In the genomic region with DNA sequence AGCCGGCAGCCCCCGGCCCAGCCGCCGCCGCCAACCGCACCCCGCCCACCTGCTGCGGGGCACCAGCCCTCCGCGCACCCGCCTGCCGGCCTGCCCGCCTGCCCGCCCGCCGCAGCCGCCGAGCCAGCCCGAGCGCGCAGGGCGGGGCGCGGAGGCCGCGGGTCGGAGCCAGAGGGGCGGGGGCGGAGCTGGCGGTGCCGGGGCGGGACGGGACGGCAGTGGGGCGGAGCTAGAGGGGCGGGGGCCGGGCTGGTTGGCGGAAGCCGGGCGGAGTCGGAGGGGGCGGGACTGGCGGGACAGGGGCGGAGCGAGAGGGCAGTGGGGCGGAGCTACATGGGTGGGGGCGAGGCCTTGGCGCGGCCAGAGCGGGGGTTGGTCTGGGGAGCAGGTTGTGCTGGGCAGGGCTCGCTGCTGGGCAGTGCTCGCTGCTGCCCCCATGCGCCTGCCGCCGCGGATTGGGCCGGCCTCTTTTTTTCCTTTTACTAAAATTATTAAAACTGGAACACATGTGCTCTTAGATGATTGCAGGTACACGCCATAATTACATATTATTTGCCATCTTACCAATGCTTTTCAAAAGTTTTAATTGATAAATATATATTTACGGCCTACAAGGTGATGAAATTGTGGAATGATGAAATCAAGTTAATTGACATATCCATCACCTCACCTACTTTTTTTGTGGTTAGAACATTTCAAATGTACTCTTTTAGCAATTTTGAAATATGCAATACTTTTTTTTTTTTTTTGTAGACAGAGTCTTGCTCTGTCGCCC, we compare ENCODE assay signal across 8 cellular contexts. TPM values are rescaled to one million over a fixed set of nuclear protein-coding genes. Genes with fewer than 3 reads are reported as not detected.
DNase-seq lines count a peak whose midpoint lies in the region; ATAC-seq and TF ChIP-seq lines count a peak whose summit lies in the region.

Gene SH3GLB2 (minus strand): TSS at position 140 of the 775 bp plus-strand sequence. CDS start 177 bp downstream, outside the sequence.

- H3K27me3 ChIP-seq in SU-DHL-6 (ENCODE audit: low read length) (no peaks in the 10 kb centered on the region), parathyroid adenoma (ENCODE audit: control insufficient read depth, insufficient read depth, low read length) (no peaks in the 10 kb centered on the region), tibial artery (no peaks in the 10 kb centered on the region)

- H3K9me3 Mint-ChIP-seq in activated naive CD8-positive, alpha-beta T cell treated with anti-CD3 and anti-CD28 coated beads, Interleukin-2, amount 10 ng/mL, durations not matched to agents 7 days and 5 days = no peaks in the 10 kb centered on the region

- H3K4me3 ChIP-seq in SU-DHL-6 (ENCODE audit: insufficient read depth, low read length, poor library complexity, severe bottlenecking) = peak within 1 kb of the TSS; percentile 64
- peak within 1 kb of the TSS; percentile 69 for H3K4me3 ChIP-seq in parathyroid adenoma (ENCODE audit: low read depth, low read length)
- peak within 1 kb of the TSS; percentile 87 to 89 for H3K4me3 ChIP-seq in tibial artery

- TF ChIP-seq CTCF in GM10248 (IDR thresholded peaks at IDR 0.05; ENCODE audit: control extremely low read depth, extremely low read depth, low read depth, missing control alignments) = peak; percentile 85
- TF ChIP-seq CTCF in SU-DHL-6 (IDR thresholded peaks at IDR 0.05; ENCODE audit: insufficient read depth, low read length, poor library complexity, severe bottlenecking) = peak; percentile 77
- TF ChIP-seq CTCF in parathyroid adenoma (IDR thresholded peaks at IDR 0.05) = peak; percentile 69
- TF ChIP-seq CTCF in tibial artery (IDR thresholded peaks at IDR 0.05) = peak; percentile 69 to 91

- DNase-seq in GM10248 (ENCODE audit: extremely low spot score) (peak; percentile 99), NCI-H1092 (lab: John Stamatoyannopoulos, UW) (peak; percentile 73), Right ventricle myocardium inferior (ENCODE audit: missing footprints) (peak; percentile 97), tibial artery (peak; percentile 91 to 98)
- DNase-seq in activated naive CD8-positive, alpha-beta T cell treated with anti-CD3 and anti-CD28 coated beads, Interleukin-2, amount 10 ng/mL, durations not matched to agents 7 days and 5 days = peak; percentile 95

- H3K4me1 Mint-ChIP-seq in activated naive CD8-positive, alpha-beta T cell treated with anti-CD3 and anti-CD28 coated beads, Interleukin-2, amount 10 ng/mL, durations not matched to agents 7 days and 5 days = peaks cover 16% of the 10 kb centered on the region

- intact Hi-C loops in Right ventricle myocardium inferior (cut with DNase I) = no loop called here
- intact Hi-C loops in tibial artery (cut with DNase I; ENCODE audit: low total_unique reads) = loop anchor here (10.0 kb wide), 1 partner anchor 174 kb away; no protein-coding TSS in a partner anchor

- no peaks in the 10 kb centered on the region for H3K9me2 ChIP-seq in SU-DHL-6 (replicated peaks; ENCODE audit: insufficient read depth, low read length)

- no peaks in the 10 kb centered on the region for H4K20me1 ChIP-seq in SU-DHL-6 (ENCODE audit: low read depth, low read length)

- CTCF ChIA-PET in GM10248 (lab: Yijun Ruan, JAX) = interaction anchor here (0.6 to 1.3 kb wide), 25 partner anchors 9 to 291 kb away, joined by 3 to 20 read pairs (median 3); partner anchors contain the start of gene DOLPP1

- H3K27ac ChIP-seq in SU-DHL-6 (ENCODE audit: low read depth, low read length) (peak within 1 kb of the TSS; percentile 37), parathyroid adenoma (peak within 1 kb of the TSS; percentile 92), tibial artery (peak within 1 kb of the TSS; percentile 72 to 74)

- peak; percentile 76 for ATAC-seq in HG02588 (IDR thresholded peaks at IDR 0.05; ENCODE audit: unreplicated experiment)
- ATAC-seq in activated naive CD8-positive, alpha-beta T cell treated with anti-CD3 and anti-CD28 coated beads, Interleukin-2, amount 10 ng/mL, durations not matched to agents 7 days and 5 days (ENCODE audit: low read depth) = peak; percentile 78
- ATAC-seq in Right ventricle myocardium inferior = peak; percentile 99

- H3K36me3 Mint-ChIP-seq in activated naive CD8-positive, alpha-beta T cell treated with anti-CD3 and anti-CD28 coated beads, Interleukin-2, amount 10 ng/mL, durations not matched to agents 7 days and 5 days = peaks cover 3% of the 10 kb centered on the region

- H3K79me2 ChIP-seq in SU-DHL-6 (ENCODE audit: insufficient read depth, low read length) (peaks cover 37% of the 10 kb centered on the region), parathyroid adenoma (peaks cover under 1% of the 10 kb centered on the region)

- H3K27me3 Mint-ChIP-seq in activated naive CD8-positive, alpha-beta T cell treated with anti-CD3 and anti-CD28 coated beads, Interleukin-2, amount 10 ng/mL, durations not matched to agents 7 days and 5 days = no peaks in the 10 kb centered on the region

- H2AFZ ChIP-seq in SU-DHL-6 (ENCODE audit: low read depth, low read length, severe bottlenecking) (peak within 1 kb of the TSS; percentile 61), parathyroid adenoma (peak within 1 kb of the TSS; percentile 60)

- H3F3A ChIP-seq in SU-DHL-6 (ENCODE audit: insufficient read depth) = no peaks in the 10 kb centered on the region

- H3K4me2 ChIP-seq in SU-DHL-6 (ENCODE audit: low read depth, low read length, poor library complexity, severe bottlenecking) (peak within 1 kb of the TSS; percentile 93), parathyroid adenoma (ENCODE audit: low read length) (peak within 1 kb of the TSS; percentile 87)

- no peaks in the 10 kb centered on the region for H3K36me3 ChIP-seq in SU-DHL-6 (ENCODE audit: low read length)
- no peaks in the 10 kb centered on the region for H3K36me3 ChIP-seq in parathyroid adenoma (ENCODE audit: control insufficient read depth, insufficient read depth, low read length)
- H3K36me3 ChIP-seq in tibial artery = no peaks in the 10 kb centered on the region

- peak within 1 kb of the TSS; percentile 84 for H3K27ac Mint-ChIP-seq in activated naive CD8-positive, alpha-beta T cell treated with anti-CD3 and anti-CD28 coated beads, Interleukin-2, amount 10 ng/mL, durations not matched to agents 7 days and 5 days

- H3K4me1 ChIP-seq in parathyroid adenoma (peaks cover 2% of the 10 kb centered on the region), tibial artery (peaks cover 0 to 29% (median 22%) of the 10 kb centered on the region in 4 donors)

- H3K9ac ChIP-seq in SU-DHL-6 (ENCODE audit: low read length) = peak within 1 kb of the TSS; percentile 75
- H3K9ac ChIP-seq in parathyroid adenoma = peak within 1 kb of the TSS; percentile 67

- peak within 1 kb of the TSS; percentile 88 for H3K4me3 Mint-ChIP-seq in activated naive CD8-positive, alpha-beta T cell treated with anti-CD3 and anti-CD28 coated beads, Interleukin-2, amount 10 ng/mL, durations not matched to agents 7 days and 5 days

- H3K9me3 ChIP-seq in SU-DHL-6 (ENCODE audit: insufficient read depth, low read length) (no peaks in the 10 kb centered on the region), parathyroid adenoma (ENCODE audit: control insufficient read depth, low read length) (no peaks in the 10 kb centered on the region), tibial artery (no peaks in the 10 kb centered on the region)

- POLR2A ChIA-PET in GM10248 (lab: Yijun Ruan, JAX) = interaction anchor here (0.6 to 1.0 kb wide), 6 partner anchors 8 to 1042 kb away, joined by 3 to 6 read pairs (median 4); partner anchors contain the start of genes MIGA2 and SPTAN1
- POLR2A ChIA-PET in activated naive CD8-positive, alpha-beta T cell treated with anti-CD3 and anti-CD28 coated beads, Interleukin-2, amount 10 ng/mL, durations not matched to agents 7 days and 5 days (lab: Charles Lee) = interaction anchor here (0.6 to 3.0 kb wide), 8 partner anchors 8 to 549 kb away, joined by 3 to 13 read pairs (median 6); partner anchors contain the start of genes DOLPP1 and MIGA2

RNA-seq across cellular contexts. Expression of gene SH3GLB2, which starts in this region (rescaled TPM):
- total RNA-seq in activated naive CD8-positive, alpha-beta T cell treated with anti-CD3 and anti-CD28 coated beads, Interleukin-2, amount 10 ng/mL, durations not matched to agents 7 days and 5 days = 100 to 1,000 TPM in 1 of 2 experiments, 10 to 100 TPM in 1; 98.7 to 104 TPM
- total RNA-seq in Right ventricle myocardium inferior = 32.4 TPM

Comparison
In these comparisons a context has a peak if more than half of its experiments do, and no peak if none do; other contexts are left out.
1. Peak in every context shown above with its lines: DNase-seq, ATAC-seq, H3K4me3 ChIP-seq and H3K27ac ChIP-seq.
2. H3K27ac ChIP-seq: peak in every context shown above with its lines; median percentile 92 in parathyroid adenoma; 73 in tibial artery; 37 in SU-DHL-6.